12 cellular contexts compared by ENCODE assay signal in genomic region chr16:85963746-85964370, GRCh38.
DNase-seq lines count a peak whose midpoint lies in the region; ATAC-seq and TF ChIP-seq lines count a peak whose summit lies in the region.
"Had no signal": no experiment of that assay in that cellular context is flagged by ENCODE, and none has a peak within 500 bp of the region (broad histone marks: within the 10 kb centered on the region; RNA-seq: fewer than 3 reads in every experiment).

No MANE protein-coding gene starts in this region.

- H3K9me3 ChIP-seq in heart right ventricle (no peaks in the 10 kb centered on the region), psoas muscle (no peaks in the 10 kb centered on the region)
- H3K9me3 ChIP-seq: BLaER1, body of pancreas had no signal

- H3K27me3 ChIP-seq in heart right ventricle (peaks cover 0 to 16% (median 4%) of the 10 kb centered on the region in 7 donors), psoas muscle (ENCODE audit: insufficient read depth in 3 of 3, low read length in 2 of 3) (peaks cover 0 to 5% (median 3%) of the 10 kb centered on the region in 3 donors)
- H3K27me3 ChIP-seq: BLaER1, body of pancreas had no signal

- intact Hi-C loops in heart right ventricle (cut with DNase I) (loop anchor here in 2 of 10 donors (1.0 to 5.0 kb wide), 2 partner anchors 48 to 388 kb away; no protein-coding TSS in a partner anchor), psoas muscle (cut with DNase I) (no loop called here)

- no peaks in the 10 kb centered on the region for H3K36me3 ChIP-seq in heart right ventricle
- no peaks in the 10 kb centered on the region for H3K36me3 ChIP-seq in psoas muscle (ENCODE audit: insufficient read depth in 1 of 2, low read depth in 1 of 2)
- H3K36me3 ChIP-seq: BLaER1 had no signal

- in situ Hi-C loops in G401 (cut with HindIII; ENCODE audit: low sequenced_read_pairs), result no loop called here

- peaks cover 0 to 21% (median 7%) of the 10 kb centered on the region in 9 donors for H3K4me1 ChIP-seq in heart right ventricle
- H3K4me1 ChIP-seq in psoas muscle, result no peaks in the 10 kb centered on the region
- H3K4me1 ChIP-seq: body of pancreas had no signal

- H3K27ac ChIP-seq in heart right ventricle (peak overlapping the region in 4 of 10 donors; percentile 8 to 44 (median 30)), psoas muscle (no peak overlapping the region)
- H3K27ac ChIP-seq: BLaER1, body of pancreas had no signal

- 23 to 32% methylated on average over 12 of the region's 12 CpGs for WGBS in heart right ventricle, 2 donors
- 22 to 29% (median 24%) methylated on average over 12 of the region's 12 CpGs for WGBS in psoas muscle, 3 donors

- no peak overlapping the region for H3K4me3 ChIP-seq in heart right ventricle
- no peak overlapping the region for H3K4me3 ChIP-seq in psoas muscle
- H3K4me3 ChIP-seq: BLaER1, body of pancreas had no signal

- DNase-seq in G401 (ENCODE audit: low spot score) (peak; percentile 22), RPMI7951 (ENCODE audit: low read depth) (peak; percentile 14), heart right ventricle (peak; percentile 63 to 72), psoas muscle (peak; percentile 46 to 73), SIG-M5 (lab: John Stamatoyannopoulos, UW) (no peak), SHP77 treated with DMSO at 0.1 percent for 48 hours (lab: John Stamatoyannopoulos, UW) (no peak)
- DNase-seq in stimulated activated CD4-positive, alpha-beta T cell treated with anti-CD3 and anti-CD28 coated beads, Interleukin-15, amount 100 ng/mL, for 24 hours, result no peak
- DNase-seq: activated CD4-positive, alpha-beta T cell treated with anti-CD3 and anti-CD28 coated beads for 4 hours; T-cell had no signal

- TF ChIP-seq CTCF in heart right ventricle (IDR thresholded peaks at IDR 0.05) (no peak), psoas muscle (IDR thresholded peaks at IDR 0.05) (no peak)

- peak; percentile 86 to 93 (median 89) for ATAC-seq in heart right ventricle
- ATAC-seq in psoas muscle, result no peak
- ATAC-seq in HG03442 (IDR thresholded peaks at IDR 0.05; ENCODE audit: unreplicated experiment), result no peak
- ATAC-seq: body of pancreas, T-cell had no signal

Comparison
In these comparisons a context has a peak if more than half of its experiments do, and no peak if none do; other contexts are left out.
1. DNase-seq: peak in G401 (single experiment), RPMI7951 (single experiment), heart right ventricle (2 of 2) and psoas muscle (2 of 2); none in SIG-M5 (single experiment), stimulated activated CD4-positive, alpha-beta T cell treated with anti-CD3 and anti-CD28 coated beads, Interleukin-15, amount 100 ng/mL, for 24 hours (single experiment) and SHP77 treated with DMSO at 0.1 percent for 48 hours (single experiment).
2. ATAC-seq: peak in heart right ventricle (8 of 8); none in psoas muscle (0 of 4) and HG03442 (single experiment).